2 cellular contexts compared by ENCODE assay signal in the genomic region with DNA sequence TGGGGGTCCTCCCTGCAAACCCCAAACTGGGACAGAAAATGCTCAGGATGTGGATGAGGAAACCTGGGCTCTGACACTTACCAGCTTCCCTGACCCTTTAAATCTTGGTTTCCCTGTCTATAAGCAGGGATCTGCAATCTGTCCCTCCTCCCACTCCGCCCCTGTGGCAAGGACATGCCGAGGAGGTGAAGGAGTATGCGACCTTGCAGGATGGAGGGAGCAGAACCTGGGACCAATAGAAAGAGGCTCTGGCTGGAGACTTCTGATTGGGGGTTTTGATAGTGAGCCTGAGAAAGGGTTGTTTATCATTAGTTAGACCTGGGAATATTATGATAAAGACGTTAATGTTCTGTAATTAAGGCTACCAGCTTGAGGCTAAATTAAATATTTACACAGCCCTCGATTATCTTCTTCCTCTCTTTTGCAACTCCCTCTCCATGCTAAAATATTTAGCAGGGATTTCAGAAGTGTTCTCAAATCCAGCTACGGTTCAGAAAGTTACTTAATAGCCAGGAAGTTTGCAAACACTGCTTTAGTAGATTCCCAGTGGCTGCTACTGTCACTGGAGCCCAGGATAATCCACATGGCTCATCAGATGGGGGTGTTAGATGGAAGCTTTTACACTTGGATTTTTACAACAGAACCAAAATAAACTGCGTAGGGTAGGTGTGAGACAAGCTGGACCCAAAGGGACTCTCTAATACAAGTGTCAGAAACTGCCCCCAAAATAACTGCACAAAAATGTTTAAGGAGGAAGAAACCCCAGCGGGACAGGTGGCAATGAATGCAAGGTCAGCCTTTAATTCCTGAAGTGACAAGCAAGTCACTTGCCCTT.
TF ChIP-seq lines count a peak whose summit lies in the region.

No MANE protein-coding gene starts in this region.

TF ChIP-seq in A549, 52 proteins besides CTCF, POLR2A, EP300 and RAD21:
- TF ChIP-seq MAFK (IDR thresholded peaks at IDR 0.05; ENCODE audit: partially characterized antibody) = peak; percentile 43
- no peak for TF ChIP-seq MAX (IDR thresholded peaks at IDR 0.05)
TF ChIP-seq in A549: peak in this region for 1.

TF ChIP-seq in H1, 55 proteins besides CTCF, POLR2A, EP300 and RAD21:
- no peak for TF ChIP-seq SUZ12 (IDR thresholded peaks at IDR 0.05; ENCODE audit: low read length)
- TF ChIP-seq SIRT6 (IDR thresholded peaks at IDR 0.05; ENCODE audit: low read length) = no peak
- TF ChIP-seq MAX (IDR thresholded peaks at IDR 0.05) = no peak
- no peak for TF ChIP-seq CHD2 (IDR thresholded peaks at IDR 0.05; ENCODE audit: low read length)
- TF ChIP-seq TAF1 (IDR thresholded peaks at IDR 0.05; ENCODE audit: low read depth, low read length) = no peak
- no peak for TF ChIP-seq SP1 (IDR thresholded peaks at IDR 0.05; ENCODE audit: low read depth, low read length)
- no peak for TF ChIP-seq HDAC6 (IDR thresholded peaks at IDR 0.05; ENCODE audit: low read depth, low read length)
- no peak for TF ChIP-seq PHF8 (conservative IDR thresholded peaks at IDR 0.05; ENCODE audit: low read depth, low read length)
- no peak for TF ChIP-seq JUND (IDR thresholded peaks at IDR 0.05; ENCODE audit: low read length)
- no peak for TF ChIP-seq POLR2AphosphoS5 (IDR thresholded peaks at IDR 0.05; ENCODE audit: low read depth, low read length)
- no peak for TF ChIP-seq NANOG (IDR thresholded peaks at IDR 0.05; ENCODE audit: insufficient read depth, low read depth, low read length, poor library complexity, severe bottlenecking)
- TF ChIP-seq CREB1 (IDR thresholded peaks at IDR 0.05) = no peak
- no peak for TF ChIP-seq CTBP2 (IDR thresholded peaks at IDR 0.05; ENCODE audit: borderline replicate concordance, insufficient read depth, insufficient read length, low read length)
- TF ChIP-seq RFX5 (IDR thresholded peaks at IDR 0.05; ENCODE audit: borderline replicate concordance, low read depth, low read length) = no peak
- TF ChIP-seq KDM4A (IDR thresholded peaks at IDR 0.05; ENCODE audit: low read depth, low read length, severe bottlenecking) = no peak
- TF ChIP-seq NRF1 (IDR thresholded peaks at IDR 0.05; ENCODE audit: low read depth, low read length) = no peak
- no peak for TF ChIP-seq RXRA (IDR thresholded peaks at IDR 0.05; ENCODE audit: insufficient read depth, low read depth, low read length)
